In the genomic region with DNA sequence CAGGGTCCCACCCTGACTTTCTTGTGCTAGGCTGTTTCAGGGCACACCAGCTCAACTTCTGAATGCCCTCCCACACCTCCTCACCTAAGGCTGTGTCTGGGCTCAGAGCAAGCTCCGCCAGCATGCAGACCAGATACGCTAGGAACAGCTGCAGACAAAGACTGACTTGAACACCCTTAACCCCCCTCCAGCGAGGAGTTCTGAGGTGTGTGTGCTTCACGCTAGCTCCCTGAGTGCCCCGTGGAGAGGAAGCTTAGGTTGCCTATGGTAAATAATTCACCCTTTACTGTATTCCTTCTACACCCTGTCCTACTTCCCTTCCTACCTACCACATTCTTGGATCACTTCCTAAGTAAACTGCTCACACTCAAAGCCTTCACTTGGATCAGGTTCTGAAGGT, we compare ENCODE assay signal across 1 cellular context.
TF ChIP-seq lines count a peak whose summit lies in the region.

No MANE protein-coding gene starts in this region.

TF ChIP-seq in GM23338, 12 proteins besides CTCF, POLR2A, EP300 and RAD21 (continued from another document):
- TF ChIP-seq, protein P1, sequence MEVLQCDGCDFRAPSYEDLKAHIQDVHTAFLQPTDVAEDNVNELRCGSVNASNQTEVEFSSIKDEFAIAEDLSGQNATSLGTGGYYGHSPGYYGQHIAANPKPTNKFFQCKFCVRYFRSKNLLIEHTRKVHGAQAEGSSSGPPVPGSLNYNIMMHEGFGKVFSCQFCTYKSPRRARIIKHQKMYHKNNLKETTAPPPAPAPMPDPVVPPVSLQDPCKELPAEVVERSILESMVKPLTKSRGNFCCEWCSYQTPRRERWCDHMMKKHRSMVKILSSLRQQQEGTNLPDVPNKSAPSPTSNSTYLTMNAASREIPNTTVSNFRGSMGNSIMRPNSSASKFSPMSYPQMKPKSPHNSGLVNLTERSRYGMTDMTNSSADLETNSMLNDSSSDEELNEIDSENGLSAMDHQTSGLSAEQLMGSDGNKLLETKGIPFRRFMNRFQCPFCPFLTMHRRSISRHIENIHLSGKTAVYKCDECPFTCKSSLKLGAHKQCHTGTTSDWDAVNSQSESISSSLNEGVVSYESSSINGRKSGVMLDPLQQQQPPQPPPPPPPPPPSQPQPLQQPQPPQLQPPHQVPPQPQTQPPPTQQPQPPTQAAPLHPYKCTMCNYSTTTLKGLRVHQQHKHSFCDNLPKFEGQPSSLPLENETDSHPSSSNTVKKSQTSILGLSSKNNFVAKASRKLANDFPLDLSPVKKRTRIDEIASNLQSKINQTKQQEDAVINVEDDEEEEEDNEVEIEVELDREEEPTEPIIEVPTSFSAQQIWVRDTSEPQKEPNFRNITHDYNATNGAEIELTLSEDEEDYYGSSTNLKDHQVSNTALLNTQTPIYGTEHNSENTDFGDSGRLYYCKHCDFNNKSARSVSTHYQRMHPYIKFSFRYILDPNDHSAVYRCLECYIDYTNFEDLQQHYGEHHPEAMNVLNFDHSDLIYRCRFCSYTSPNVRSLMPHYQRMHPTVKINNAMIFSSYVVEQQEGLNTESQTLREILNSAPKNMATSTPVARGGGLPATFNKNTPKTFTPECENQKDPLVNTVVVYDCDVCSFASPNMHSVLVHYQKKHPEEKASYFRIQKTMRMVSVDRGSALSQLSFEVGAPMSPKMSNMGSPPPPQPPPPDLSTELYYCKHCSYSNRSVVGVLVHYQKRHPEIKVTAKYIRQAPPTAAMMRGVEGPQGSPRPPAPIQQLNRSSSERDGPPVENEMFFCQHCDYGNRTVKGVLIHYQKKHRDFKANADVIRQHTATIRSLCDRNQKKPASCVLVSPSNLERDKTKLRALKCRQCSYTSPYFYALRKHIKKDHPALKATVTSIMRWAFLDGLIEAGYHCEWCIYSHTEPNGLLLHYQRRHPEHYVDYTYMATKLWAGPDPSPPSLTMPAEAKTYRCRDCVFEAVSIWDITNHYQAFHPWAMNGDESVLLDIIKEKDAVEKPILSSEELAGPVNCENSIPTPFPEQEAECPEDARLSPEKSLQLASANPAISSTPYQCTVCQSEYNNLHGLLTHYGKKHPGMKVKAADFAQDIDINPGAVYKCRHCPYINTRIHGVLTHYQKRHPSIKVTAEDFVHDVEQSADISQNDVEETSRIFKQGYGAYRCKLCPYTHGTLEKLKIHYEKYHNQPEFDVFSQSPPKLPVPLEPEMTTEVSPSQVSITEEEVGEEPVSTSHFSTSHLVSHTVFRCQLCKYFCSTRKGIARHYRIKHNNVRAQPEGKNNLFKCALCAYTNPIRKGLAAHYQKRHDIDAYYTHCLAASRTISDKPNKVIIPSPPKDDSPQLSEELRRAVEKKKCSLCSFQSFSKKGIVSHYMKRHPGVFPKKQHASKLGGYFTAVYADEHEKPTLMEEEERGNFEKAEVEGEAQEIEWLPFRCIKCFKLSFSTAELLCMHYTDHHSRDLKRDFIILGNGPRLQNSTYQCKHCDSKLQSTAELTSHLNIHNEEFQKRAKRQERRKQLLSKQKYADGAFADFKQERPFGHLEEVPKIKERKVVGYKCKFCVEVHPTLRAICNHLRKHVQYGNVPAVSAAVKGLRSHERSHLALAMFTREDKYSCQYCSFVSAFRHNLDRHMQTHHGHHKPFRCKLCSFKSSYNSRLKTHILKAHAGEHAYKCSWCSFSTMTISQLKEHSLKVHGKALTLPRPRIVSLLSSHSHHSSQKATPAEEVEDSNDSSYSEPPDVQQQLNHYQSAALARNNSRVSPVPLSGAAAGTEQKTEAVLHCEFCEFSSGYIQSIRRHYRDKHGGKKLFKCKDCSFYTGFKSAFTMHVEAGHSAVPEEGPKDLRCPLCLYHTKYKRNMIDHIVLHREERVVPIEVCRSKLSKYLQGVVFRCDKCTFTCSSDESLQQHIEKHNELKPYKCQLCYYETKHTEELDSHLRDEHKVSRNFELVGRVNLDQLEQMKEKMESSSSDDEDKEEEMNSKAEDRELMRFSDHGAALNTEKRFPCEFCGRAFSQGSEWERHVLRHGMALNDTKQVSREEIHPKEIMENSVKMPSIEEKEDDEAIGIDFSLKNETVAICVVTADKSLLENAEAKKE (CRISPR knock-in tag; IDR thresholded peaks at IDR 0.05) = no peak
